Comparison of ENCODE assay signal across 1 cellular context in the genomic region with DNA sequence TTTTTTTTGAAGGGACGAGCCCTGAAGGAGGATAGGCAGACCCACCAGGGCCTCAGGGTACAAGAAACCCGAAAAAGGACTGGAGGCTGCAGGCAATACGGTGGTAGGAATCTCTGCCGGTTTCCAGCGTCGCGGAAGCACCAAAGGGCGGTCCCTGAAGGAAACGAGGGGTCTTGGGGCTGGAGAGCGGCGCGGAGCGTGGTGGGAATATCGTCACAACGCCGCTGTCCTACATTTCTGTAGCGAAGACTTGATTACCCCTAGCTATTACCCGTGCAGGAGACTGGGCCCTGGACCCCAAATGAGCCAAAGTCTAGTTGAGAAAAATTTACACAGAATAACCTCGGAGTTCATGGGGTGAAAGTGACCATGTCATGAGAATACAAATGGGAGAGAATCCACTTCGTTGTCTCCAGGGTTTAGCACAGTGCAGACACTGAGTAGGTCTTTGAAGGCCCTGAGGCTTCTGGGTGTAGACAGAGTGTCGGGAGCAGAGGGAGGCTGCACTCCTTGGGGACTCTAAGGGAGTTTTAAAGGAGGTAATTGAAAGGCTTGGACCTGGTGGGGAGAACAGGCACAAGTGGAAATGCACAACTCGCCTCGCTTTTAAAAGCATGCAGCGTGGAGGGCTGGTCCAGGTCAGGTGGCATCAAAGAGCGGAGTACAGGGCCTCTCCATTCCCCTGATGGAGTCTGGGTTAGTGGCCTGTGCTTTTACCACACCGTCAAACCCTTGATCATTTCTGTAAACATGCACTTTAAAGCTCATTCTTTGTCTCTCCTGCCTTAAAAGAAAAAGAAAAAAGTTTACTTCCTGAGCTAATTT.
TF ChIP-seq lines count a peak whose summit lies in the region.

No MANE protein-coding gene starts in this region.

TF ChIP-seq in HepG2, 621 proteins besides CTCF, POLR2A, EP300 and RAD21 (continued from another document and continues in another):
- TF ChIP-seq FOXP1 (IDR thresholded peaks at IDR 0.05), result no peak
- no peak for TF ChIP-seq FOXP1 (CRISPR knock-in tag; IDR thresholded peaks at IDR 0.05)
- no peak for TF ChIP-seq MTA1 (CRISPR knock-in tag; IDR thresholded peaks at IDR 0.05; ENCODE audit: borderline replicate concordance)
- no peak for TF ChIP-seq RFX1 (IDR thresholded peaks at IDR 0.05)
- TF ChIP-seq, protein P1, sequence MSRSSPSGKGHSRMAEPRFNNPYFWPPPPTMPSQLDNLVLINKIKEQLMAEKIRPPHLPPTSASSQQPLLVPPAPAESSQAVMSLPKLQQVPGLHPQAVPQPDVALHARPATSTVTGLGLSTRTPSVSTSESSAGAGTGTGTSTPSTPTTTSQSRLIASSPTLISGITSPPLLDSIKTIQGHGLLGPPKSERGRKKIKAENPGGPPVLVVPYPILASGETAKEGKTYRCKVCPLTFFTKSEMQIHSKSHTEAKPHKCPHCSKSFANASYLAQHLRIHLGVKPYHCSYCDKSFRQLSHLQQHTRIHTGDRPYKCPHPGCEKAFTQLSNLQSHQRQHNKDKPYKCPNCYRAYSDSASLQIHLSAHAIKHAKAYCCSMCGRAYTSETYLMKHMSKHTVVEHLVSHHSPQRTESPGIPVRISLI (CRISPR knock-in tag; IDR thresholded peaks at IDR 0.05; ENCODE audit: borderline replicate concordance), result peak; percentile 38; the same call in 1 of the 2 replicates
- TF ChIP-seq NFYB (CRISPR knock-in tag; IDR thresholded peaks at IDR 0.05), result no peak
- no peak for TF ChIP-seq ZNF343 (CRISPR knock-in tag; IDR thresholded peaks at IDR 0.05)
- peak; percentile 38; the same call in 1 of the 2 replicates for TF ChIP-seq ZNF609 (CRISPR knock-in tag; IDR thresholded peaks at IDR 0.05; ENCODE audit: borderline replicate concordance)
- TF ChIP-seq, protein P2, sequence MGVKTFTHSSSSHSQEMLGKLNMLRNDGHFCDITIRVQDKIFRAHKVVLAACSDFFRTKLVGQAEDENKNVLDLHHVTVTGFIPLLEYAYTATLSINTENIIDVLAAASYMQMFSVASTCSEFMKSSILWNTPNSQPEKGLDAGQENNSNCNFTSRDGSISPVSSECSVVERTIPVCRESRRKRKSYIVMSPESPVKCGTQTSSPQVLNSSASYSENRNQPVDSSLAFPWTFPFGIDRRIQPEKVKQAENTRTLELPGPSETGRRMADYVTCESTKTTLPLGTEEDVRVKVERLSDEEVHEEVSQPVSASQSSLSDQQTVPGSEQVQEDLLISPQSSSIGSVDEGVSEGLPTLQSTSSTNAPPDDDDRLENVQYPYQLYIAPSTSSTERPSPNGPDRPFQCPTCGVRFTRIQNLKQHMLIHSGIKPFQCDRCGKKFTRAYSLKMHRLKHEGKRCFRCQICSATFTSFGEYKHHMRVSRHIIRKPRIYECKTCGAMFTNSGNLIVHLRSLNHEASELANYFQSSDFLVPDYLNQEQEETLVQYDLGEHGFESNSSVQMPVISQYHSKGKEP (CRISPR knock-in tag; IDR thresholded peaks at IDR 0.05), result no peak
- no peak for TF ChIP-seq U2AF1 (optimal IDR thresholded peaks at IDR 0.05; ENCODE audit: low read depth, low read length)
- TF ChIP-seq MTERF4 (CRISPR knock-in tag; IDR thresholded peaks at IDR 0.05), result 0 out of 2 replicates have a peak, but pooled peaks have one; percentile 49
- no peak for TF ChIP-seq ZBTB21 (CRISPR knock-in tag; IDR thresholded peaks at IDR 0.05)
- 0 out of 2 replicates have a peak, but pooled peaks have one; percentile 45 for TF ChIP-seq SAP130 (CRISPR knock-in tag; IDR thresholded peaks at IDR 0.05; ENCODE audit: low read depth)
- peak; percentile 8 for TF ChIP-seq AGO1 (IDR thresholded peaks at IDR 0.05; ENCODE audit: low read depth, low read length, poor library complexity, severe bottlenecking)
- peak; percentile 76 for TF ChIP-seq ZNF18 (CRISPR knock-in tag; IDR thresholded peaks at IDR 0.05; ENCODE audit: insufficient replicate concordance)
- TF ChIP-seq ONECUT2 (CRISPR knock-in tag; IDR thresholded peaks at IDR 0.05), result no peak
- TF ChIP-seq ZNF761 (CRISPR knock-in tag; conservative IDR thresholded peaks at IDR 0.05), result no peak
- no peak for TF ChIP-seq NR2F6 (IDR thresholded peaks at IDR 0.05)
- 0 out of 2 replicates have a peak, but pooled peaks have one; percentile 15 for TF ChIP-seq NR2F6 (CRISPR knock-in tag; IDR thresholded peaks at IDR 0.05)
- TF ChIP-seq IKZF1 (IDR thresholded peaks at IDR 0.05), result no peak
- TF ChIP-seq ARID2 (CRISPR knock-in tag; IDR thresholded peaks at IDR 0.05; ENCODE audit: borderline replicate concordance), result no peak
- no peak for TF ChIP-seq ZFP62 (CRISPR knock-in tag; IDR thresholded peaks at IDR 0.05)
- TF ChIP-seq SMARCE1 (IDR thresholded peaks at IDR 0.05; ENCODE audit: borderline replicate concordance), result no peak
- TF ChIP-seq MTA3 (CRISPR knock-in tag; IDR thresholded peaks at IDR 0.05), result no peak
- TF ChIP-seq GFI1 (CRISPR knock-in tag; IDR thresholded peaks at IDR 0.05; ENCODE audit: borderline replicate concordance), result 0 out of 2 replicates have a peak, but pooled peaks have one; percentile 22
- TF ChIP-seq HDAC1 (CRISPR knock-in tag; IDR thresholded peaks at IDR 0.05), result 0 out of 2 replicates have a peak, but pooled peaks have one; percentile 47
- no peak for TF ChIP-seq ZBTB7A (CRISPR knock-in tag; IDR thresholded peaks at IDR 0.05)
- TF ChIP-seq SMC3 (IDR thresholded peaks at IDR 0.05; ENCODE audit: low read length), result 0 out of 2 replicates have a peak, but pooled peaks have one; percentile 15
- no peak for TF ChIP-seq PRMT3 (CRISPR knock-in tag; IDR thresholded peaks at IDR 0.05; ENCODE audit: borderline replicate concordance, low read depth)
- TF ChIP-seq, protein P3, sequence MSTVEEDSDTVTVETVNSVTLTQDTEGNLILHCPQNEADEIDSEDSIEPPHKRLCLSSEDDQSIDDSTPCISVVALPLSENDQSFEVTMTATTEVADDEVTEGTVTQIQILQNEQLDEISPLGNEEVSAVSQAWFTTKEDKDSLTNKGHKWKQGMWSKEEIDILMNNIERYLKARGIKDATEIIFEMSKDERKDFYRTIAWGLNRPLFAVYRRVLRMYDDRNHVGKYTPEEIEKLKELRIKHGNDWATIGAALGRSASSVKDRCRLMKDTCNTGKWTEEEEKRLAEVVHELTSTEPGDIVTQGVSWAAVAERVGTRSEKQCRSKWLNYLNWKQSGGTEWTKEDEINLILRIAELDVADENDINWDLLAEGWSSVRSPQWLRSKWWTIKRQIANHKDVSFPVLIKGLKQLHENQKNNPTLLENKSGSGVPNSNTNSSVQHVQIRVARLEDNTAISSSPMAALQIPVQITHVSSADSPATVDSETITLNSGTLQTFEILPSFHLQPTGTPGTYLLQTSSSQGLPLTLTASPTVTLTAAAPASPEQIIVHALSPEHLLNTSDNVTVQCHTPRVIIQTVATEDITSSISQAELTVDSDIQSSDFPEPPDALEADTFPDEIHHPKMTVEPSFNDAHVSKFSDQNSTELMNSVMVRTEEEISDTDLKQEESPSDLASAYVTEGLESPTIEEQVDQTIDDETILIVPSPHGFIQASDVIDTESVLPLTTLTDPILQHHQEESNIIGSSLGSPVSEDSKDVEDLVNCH (CRISPR knock-in tag; IDR thresholded peaks at IDR 0.05), result no peak
- TF ChIP-seq, protein P4, sequence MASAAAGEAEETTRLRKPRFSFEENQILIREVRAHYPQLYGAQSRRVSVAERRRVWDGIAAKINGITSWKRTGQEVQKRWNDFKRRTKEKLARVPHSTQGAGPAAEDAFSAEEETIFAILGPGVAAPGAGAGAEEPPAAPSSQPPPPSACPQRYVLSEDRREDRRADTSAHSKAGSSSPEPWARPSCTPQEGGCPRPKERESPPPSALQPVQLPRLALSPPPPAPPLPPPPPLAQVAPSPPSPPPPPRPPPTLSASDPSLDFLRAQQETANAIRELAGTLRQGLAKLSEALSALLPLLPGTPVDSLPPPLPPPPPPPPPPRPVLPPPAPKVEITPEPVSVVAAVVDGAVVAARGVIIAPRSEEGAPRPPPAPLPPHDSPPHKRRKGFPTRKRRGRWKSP (CRISPR knock-in tag; IDR thresholded peaks at IDR 0.05), result 0 out of 2 replicates have a peak, but pooled peaks have one; percentile 33
- no peak for TF ChIP-seq ZNF629 (CRISPR knock-in tag; conservative IDR thresholded peaks at IDR 0.05)
- TF ChIP-seq, protein P5, sequence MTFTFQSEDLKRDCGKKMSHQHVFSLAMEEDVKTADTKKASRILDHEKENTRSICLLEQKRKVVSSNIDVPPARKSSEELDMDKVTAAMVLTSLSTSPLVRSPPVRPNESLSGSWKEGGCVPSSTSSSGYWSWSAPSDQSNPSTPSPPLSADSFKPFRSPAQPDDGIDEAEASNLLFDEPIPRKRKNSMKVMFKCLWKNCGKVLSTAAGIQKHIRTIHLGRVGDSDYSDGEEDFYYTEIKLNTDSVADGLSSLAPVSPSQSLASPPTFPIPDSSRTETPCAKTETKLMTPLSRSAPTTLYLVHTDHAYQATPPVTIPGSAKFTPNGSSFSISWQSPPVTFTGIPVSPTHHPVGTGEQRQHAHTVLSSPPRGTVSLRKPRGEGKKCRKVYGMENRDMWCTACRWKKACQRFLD (CRISPR knock-in tag; IDR thresholded peaks at IDR 0.05; ENCODE audit: borderline replicate concordance), result no peak
- no peak for TF ChIP-seq GTF2F1 (IDR thresholded peaks at IDR 0.05; ENCODE audit: low read length)
- no peak for TF ChIP-seq CBX1 (IDR thresholded peaks at IDR 0.05; ENCODE audit: low read depth)
- 0 out of 2 replicates have a peak, but pooled peaks have one; percentile 14 for TF ChIP-seq TBX2 (CRISPR knock-in tag; IDR thresholded peaks at IDR 0.05; ENCODE audit: borderline replicate concordance)
- TF ChIP-seq ZNF232 (CRISPR knock-in tag; IDR thresholded peaks at IDR 0.05; ENCODE audit: borderline replicate concordance), result no peak
- TF ChIP-seq, protein P6, sequence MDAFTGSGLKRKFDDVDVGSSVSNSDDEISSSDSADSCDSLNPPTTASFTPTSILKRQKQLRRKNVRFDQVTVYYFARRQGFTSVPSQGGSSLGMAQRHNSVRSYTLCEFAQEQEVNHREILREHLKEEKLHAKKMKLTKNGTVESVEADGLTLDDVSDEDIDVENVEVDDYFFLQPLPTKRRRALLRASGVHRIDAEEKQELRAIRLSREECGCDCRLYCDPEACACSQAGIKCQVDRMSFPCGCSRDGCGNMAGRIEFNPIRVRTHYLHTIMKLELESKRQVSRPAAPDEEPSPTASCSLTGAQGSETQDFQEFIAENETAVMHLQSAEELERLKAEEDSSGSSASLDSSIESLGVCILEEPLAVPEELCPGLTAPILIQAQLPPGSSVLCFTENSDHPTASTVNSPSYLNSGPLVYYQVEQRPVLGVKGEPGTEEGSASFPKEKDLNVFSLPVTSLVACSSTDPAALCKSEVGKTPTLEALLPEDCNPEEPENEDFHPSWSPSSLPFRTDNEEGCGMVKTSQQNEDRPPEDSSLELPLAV (CRISPR knock-in tag; conservative IDR thresholded peaks at IDR 0.05; ENCODE audit: low read depth), result no peak
- peak; percentile 20; the same call in 1 of the 2 replicates for TF ChIP-seq MXD4 (CRISPR knock-in tag; IDR thresholded peaks at IDR 0.05)
- TF ChIP-seq KLF13 (CRISPR knock-in tag; IDR thresholded peaks at IDR 0.05), result no peak
- TF ChIP-seq E2F1 (CRISPR knock-in tag; IDR thresholded peaks at IDR 0.05), result no peak
- no peak for TF ChIP-seq ZNF780A (CRISPR knock-in tag; IDR thresholded peaks at IDR 0.05)
